ENCODE assay signal across 28 cellular contexts in genomic region chr9:134948149-134948548, GRCh38. TPM values are rescaled to one million over a fixed set of nuclear protein-coding genes. Genes with fewer than 3 reads are reported as not detected.
DNase-seq lines count a peak whose midpoint lies in the region; ATAC-seq, FAIRE-seq and TF ChIP-seq lines count a peak whose summit lies in the region.
"Had no signal": no experiment of that assay in that cellular context is flagged by ENCODE, and none has a peak within 500 bp of the region (broad histone marks: within the 10 kb centered on the region; RNA-seq: fewer than 3 reads in every experiment).

No MANE protein-coding gene starts in this region.

- H3K9me3 ChIP-seq in right atrium auricular region (no peaks in the 10 kb centered on the region), neuronal stem cell (replicated peaks in 1 of 2; ENCODE audit: control insufficient read depth in 2 of 2, insufficient read depth in 1 of 2, low read depth in 1 of 2, low read length in 2 of 2) (no peaks in the 10 kb centered on the region)
- H3K9me3 ChIP-seq: BLaER1 had no signal

- H3K27me3 Mint-ChIP-seq in chondrocyte (ENCODE audit: low read depth) (peaks cover 20% of the 10 kb centered on the region), natural killer cell (ENCODE audit: low read depth in 2 of 2) (no peaks in the 10 kb centered on the region)
- H3K27me3 Mint-ChIP-seq in activated T-cell treated with anti-CD3 and anti-CD28 coated beads, Interleukin-2, amount 50 U/mL, for 24 hours, result no peaks in the 10 kb centered on the region
- H3K27me3 Mint-ChIP-seq: CD4-positive, alpha-beta T cell; CD8-positive, alpha-beta memory T cell had no signal

- H3K4me1 ChIP-seq in right atrium auricular region (peaks cover 0 to 20% of the 10 kb centered on the region in 2 donors), neuronal stem cell (ENCODE audit: control insufficient read depth in 2 of 2, insufficient read depth in 1 of 2, low read depth in 1 of 2, low read length in 2 of 2) (peaks cover 0 to 15% of the 10 kb centered on the region in 2 donors)

- H3K4ac ChIP-seq in neuronal stem cell (ENCODE audit: low read length), result peak overlapping the region; percentile 66

- no peak overlapping the region for H3K14ac ChIP-seq in neuronal stem cell (ENCODE audit: low read length)

- H3K36me3 ChIP-seq in right atrium auricular region, result no peaks in the 10 kb centered on the region
- H3K36me3 ChIP-seq in neuronal stem cell (replicated peaks in 1 of 2; ENCODE audit: control insufficient read depth in 2 of 2, insufficient read depth in 2 of 2, low read length in 2 of 2), result no peaks in the 10 kb centered on the region
- H3K36me3 ChIP-seq: BLaER1 had no signal

- H3K9ac ChIP-seq in neuronal stem cell (ENCODE audit: low read depth, low read length, poor library complexity), result no peak overlapping the region
- H3K9ac ChIP-seq: BLaER1, GM23248 had no signal

- WGBS in neuronal stem cell (ENCODE audit: extremely low coverage in 2 of 2, insufficient read length in 2 of 2, insufficient replicate concordance in 1 of 2), 2 donors, result no CpG with 5 or more reads among the region's 11 CpGs

- H3K4me3 ChIP-seq in right atrium auricular region, result no peak overlapping the region
- no peak overlapping the region for H3K4me3 ChIP-seq in neuronal stem cell (ENCODE audit: low read length in 2 of 2)
- H3K4me3 ChIP-seq: BLaER1, GM12878, GM23248 had no signal

- no peak for FAIRE-seq in HTR-8/SVneo (lab: Jason Lieb, UNC)
- FAIRE-seq: A204.1, D721Med, GM12878, GM19239 had no signal

- no peak overlapping the region for H2AFZ ChIP-seq in neuronal stem cell (ENCODE audit: low read length)
- H2AFZ ChIP-seq: GM23248 had no signal

- H3K18ac ChIP-seq in neuronal stem cell (ENCODE audit: low read length), result peak overlapping the region; percentile 11

- H3K36me3 Mint-ChIP-seq in chondrocyte (ENCODE audit: low read depth) (no peaks in the 10 kb centered on the region), natural killer cell (no peaks in the 10 kb centered on the region)
- no peaks in the 10 kb centered on the region for H3K36me3 Mint-ChIP-seq in activated T-cell treated with anti-CD3 and anti-CD28 coated beads, Interleukin-2, amount 50 U/mL, for 24 hours (ENCODE audit: low read depth)
- H3K36me3 Mint-ChIP-seq: CD8-positive, alpha-beta memory T cell had no signal

- no peak overlapping the region for H4K91ac ChIP-seq in neuronal stem cell (ENCODE audit: low read depth, low read length, poor library complexity)

- H3K4me3 Mint-ChIP-seq in chondrocyte (ENCODE audit: unreplicated experiment) (no peak overlapping the region), natural killer cell (no peak overlapping the region)
- H3K4me3 Mint-ChIP-seq in activated T-cell treated with anti-CD3 and anti-CD28 coated beads, Interleukin-2, amount 50 U/mL, for 24 hours, result no peak overlapping the region
- H3K4me3 Mint-ChIP-seq: B cell; CD4-positive, alpha-beta T cell; CD8-positive, alpha-beta memory T cell; H9; HFFc6 had no signal

- peaks cover 6% of the 10 kb centered on the region for H3K9me3 Mint-ChIP-seq in chondrocyte (ENCODE audit: low read depth)
- no peaks in the 10 kb centered on the region for H3K9me3 Mint-ChIP-seq in natural killer cell
- H3K9me3 Mint-ChIP-seq in activated T-cell treated with anti-CD3 and anti-CD28 coated beads, Interleukin-2, amount 50 U/mL, for 24 hours, result peaks cover 7% of the 10 kb centered on the region
- H3K9me3 Mint-ChIP-seq: CD4-positive, alpha-beta T cell; CD8-positive, alpha-beta memory T cell; HFFc6 had no signal

- peak; percentile 45 for DNase-seq in Right ventricle myocardium inferior (ENCODE audit: missing footprints)
- DNase-seq in right atrium auricular region (ENCODE audit: low spot score), result no peak
- peak; percentile 84 for DNase-seq in chondrocyte (ENCODE audit: low spot score)
- no peak for DNase-seq in neuronal stem cell (ENCODE audit: low spot score)
- no peak for DNase-seq in natural killer cell
- no peak for DNase-seq in activated T-cell treated with anti-CD3 and anti-CD28 coated beads, Interleukin-2, amount 50 U/mL, for 24 hours
- no peak for DNase-seq in activated effector memory CD4-positive, alpha-beta T cell treated with Interleukin-2 at 50 U/mL for 16 hours
- no peak for DNase-seq in HTR-8/SVneo (ENCODE audit: insufficient read length, low spot score)
- DNase-seq: CD4-positive, alpha-beta T cell; CD8-positive, alpha-beta memory T cell; DMS 273 treated with DMSO at 0.1 percent for 48 hours; DMS79; EL; GDM1; GM23248; H9; HFFc6 had no signal

- no peak overlapping the region for H3K27ac ChIP-seq in right atrium auricular region
- no peak overlapping the region for H3K27ac ChIP-seq in neuronal stem cell (replicated peaks; ENCODE audit: low read length)
- H3K27ac ChIP-seq: 22Rv1, BLaER1, GM23248 had no signal

- TF ChIP-seq CTCF in right atrium auricular region (IDR thresholded peaks at IDR 0.05) (no peak), chondrocyte (IDR thresholded peaks at IDR 0.05) (no peak), natural killer cell (IDR thresholded peaks at IDR 0.05) (no peak)

- no peak overlapping the region for H3K4me2 ChIP-seq in neuronal stem cell (ENCODE audit: insufficient read depth, low read length, poor library complexity, severe bottlenecking)

- no peak overlapping the region for H3K27ac Mint-ChIP-seq in chondrocyte (ENCODE audit: unreplicated experiment)
- H3K27ac Mint-ChIP-seq in natural killer cell, result no peak overlapping the region
- no peak overlapping the region for H3K27ac Mint-ChIP-seq in activated T-cell treated with anti-CD3 and anti-CD28 coated beads, Interleukin-2, amount 50 U/mL, for 24 hours
- H3K27ac Mint-ChIP-seq: B cell; CD14-positive monocyte; CD4-positive, alpha-beta T cell; CD8-positive, alpha-beta memory T cell; HFFc6 had no signal

- peak overlapping the region; percentile 91 for H2AK5ac ChIP-seq in neuronal stem cell (ENCODE audit: low read depth, low read length)

- H3K27me3 ChIP-seq in right atrium auricular region (no peaks in the 10 kb centered on the region), neuronal stem cell (ENCODE audit: control insufficient read depth in 3 of 3, insufficient read depth in 3 of 3, low read depth in 1 of 3, low read length in 3 of 3) (no peaks in the 10 kb centered on the region)
- H3K27me3 ChIP-seq: BLaER1 had no signal

- H3K23ac ChIP-seq in neuronal stem cell (ENCODE audit: low read depth, low read length, poor library complexity), result peak overlapping the region; percentile 34

- H2BK120ac ChIP-seq in neuronal stem cell (ENCODE audit: low read depth, low read length), result peak overlapping the region; percentile 49

- no peak overlapping the region for H4K8ac ChIP-seq in neuronal stem cell (ENCODE audit: low read depth, low read length)

- no peaks in the 10 kb centered on the region for H3K4me1 Mint-ChIP-seq in chondrocyte (ENCODE audit: low read depth)
- no peaks in the 10 kb centered on the region for H3K4me1 Mint-ChIP-seq in natural killer cell
- H3K4me1 Mint-ChIP-seq in activated T-cell treated with anti-CD3 and anti-CD28 coated beads, Interleukin-2, amount 50 U/mL, for 24 hours (ENCODE audit: low read depth), result no peaks in the 10 kb centered on the region
- H3K4me1 Mint-ChIP-seq: B cell; CD8-positive, alpha-beta memory T cell had no signal

- H2BK5ac ChIP-seq in neuronal stem cell (ENCODE audit: low read length), result no peak overlapping the region

- intact Hi-C loops in Right ventricle myocardium inferior (cut with DNase I), result no loop called here
- intact Hi-C loops in natural killer cell (cut with micrococcal nuclease), result no loop called here

- no peaks in the 10 kb centered on the region for H3K79me1 ChIP-seq in neuronal stem cell (ENCODE audit: low read depth, low read length)

- no peak overlapping the region for H2BK12ac ChIP-seq in neuronal stem cell (ENCODE audit: low read length)

- ATAC-seq in Right ventricle myocardium inferior (no peak), natural killer cell (no peak)
- ATAC-seq: GM12878, HCT116 had no signal

- H2BK15ac ChIP-seq in neuronal stem cell (ENCODE audit: low read length), result peak overlapping the region; percentile 73

RNA-seq across cellular contexts. Expression of gene FCN1, which starts 30.4 kb away (rescaled TPM):
- total RNA-seq in Right ventricle myocardium inferior (5.7 TPM), right atrium auricular region (1 to 10 TPM in 1 of 2 donors, under 1 TPM in 1; 0.63 to 2.1 TPM), chondrocyte (not detected in 3 replicates), natural killer cell (10 to 100 TPM; 22.7 to 70.3 (median 26.9) TPM)
- not detected for polyA plus RNA-seq in neuronal stem cell (2013, experiment 1 of 2)
- not detected for polyA plus RNA-seq in neuronal stem cell (2013, experiment 2 of 2)
- total RNA-seq: GM23248, H4, H9, HFFc6 had no signal
- polyA plus RNA-seq: AG04450; CD8-positive, alpha-beta memory T cell; GM12878; GM23248 had no signal

Comparison
In these comparisons a context has a peak if more than half of its experiments do, and no peak if none do; other contexts are left out.
1. DNase-seq: peak in Right ventricle myocardium inferior (single experiment) and chondrocyte (single experiment); none in right atrium auricular region (single experiment), neuronal stem cell (single experiment), natural killer cell (single experiment), activated T-cell treated with anti-CD3 and anti-CD28 coated beads, Interleukin-2, amount 50 U/mL, for 24 hours (single experiment), activated effector memory CD4-positive, alpha-beta T cell treated with Interleukin-2 at 50 U/mL for 16 hours (single experiment) and HTR-8/SVneo (single experiment).